24 cellular contexts compared by ENCODE assay signal in the genomic region with DNA sequence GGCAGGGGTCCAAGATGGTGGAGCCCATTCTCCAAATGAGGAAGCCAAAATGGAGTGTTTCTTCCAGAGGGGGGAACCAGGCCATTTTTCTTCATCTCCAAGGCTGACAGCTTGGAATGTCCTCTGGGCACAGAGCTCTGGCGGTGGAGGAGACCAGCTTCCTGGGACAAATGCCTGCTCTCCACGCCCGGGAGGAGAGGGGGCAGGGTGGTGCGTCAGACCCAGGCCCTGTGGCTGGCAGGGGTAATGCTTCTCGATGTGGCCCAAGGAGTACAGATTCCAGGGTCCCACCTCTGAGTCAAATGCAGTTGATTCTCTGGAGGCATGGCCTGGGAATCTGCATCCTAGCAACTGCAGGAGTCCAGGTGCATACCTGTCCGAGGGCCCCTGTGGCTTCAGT. TPM values are rescaled to one million over a fixed set of nuclear protein-coding genes. Genes with fewer than 3 reads are reported as not detected.
"Had no signal": no experiment of that assay in that cellular context is flagged by ENCODE, and none has a peak within 500 bp of the region (broad histone marks: within the 10 kb centered on the region; RNA-seq: fewer than 3 reads in every experiment).

No MANE protein-coding gene starts in this region.

- H3K27me3 ChIP-seq: testis had no signal

- H3K4me3 ChIP-seq: adrenal gland, esophagus squamous epithelium, gastroesophageal sphincter, left ventricle myocardium inferior, spleen, testis, upper lobe of left lung had no signal

- H3K9me3 Mint-ChIP-seq: activated T-cell treated with anti-CD3 and anti-CD28 coated beads, Interleukin-2, amount 50 U/mL, for 4 hours had no signal

- H3K36me3 Mint-ChIP-seq: activated naive CD8-positive, alpha-beta T cell had no signal

- H3K4me1 ChIP-seq: adrenal gland, gastroesophageal sphincter, left ventricle myocardium inferior, parathyroid adenoma had no signal

- ATAC-seq: activated CD4-positive, alpha-beta T cell treated with anti-CD3 and anti-CD28 coated beads for 36 hours; activated T-cell treated with anti-CD3 and anti-CD28 coated beads, Interleukin-2, amount 50 U/mL, for 4 hours; gastroesophageal sphincter had no signal

- H3K27ac Mint-ChIP-seq: activated B cell treated with CpG ODN at 0.5 μM for 24 hours; activated CD4-positive, alpha-beta T cell treated with anti-CD3 and anti-CD28 coated beads for 36 hours; activated naive CD8-positive, alpha-beta T cell; activated T-helper 2 cell treated with anti-CD3 and anti-CD28 coated beads, Interferon-gamma antibody, Interleukin-2, Interleukin-4, amounts not matched to agents 10 μg/mL and 5 μg/mL and 100 μg/mL, durations not matched to agents 14 hours and 24 hours and 36 hours; endodermal cell; T-helper 1 cell treated with Interleukin-12 subunit alpha and Interleukin-12 subunit beta and Interleukin-4 antibody, amounts not matched to agents 30 μg/mL and 1 μg/mL, for 36 hours had no signal

- H3K4me1 Mint-ChIP-seq: activated B cell treated with CpG ODN at 0.5 μM for 24 hours; activated CD4-positive, alpha-beta T cell treated with anti-CD3 and anti-CD28 coated beads for 36 hours had no signal

- H3K27ac ChIP-seq: adrenal gland, esophagus squamous epithelium, gastroesophageal sphincter, left ventricle myocardium inferior, parathyroid adenoma, testis, upper lobe of left lung had no signal

- H3K9me3 ChIP-seq: adrenal gland, testis had no signal

- H3K4me3 Mint-ChIP-seq: activated B cell treated with CpG ODN at 0.5 μM for 24 hours; activated CD4-positive, alpha-beta T cell treated with anti-CD3 and anti-CD28 coated beads for 36 hours; activated naive CD8-positive, alpha-beta T cell; activated T-cell treated with anti-CD3 and anti-CD28 coated beads, Interleukin-2, amount 50 U/mL, for 4 hours; endodermal cell; nephron; T-helper 1 cell treated with Interleukin-12 subunit alpha and Interleukin-12 subunit beta and Interleukin-4 antibody, amounts not matched to agents 30 μg/mL and 1 μg/mL, for 36 hours had no signal

- DNase-seq: activated B cell treated with CpG ODN at 0.5 μM for 24 hours; activated CD4-positive, alpha-beta T cell treated with anti-CD3 and anti-CD28 coated beads for 36 hours; activated CD4-positive, alpha-beta T cell treated with anti-CD3 and anti-CD28 coated beads, Interleukin-2, amount 50 U/mL, for 48 hours; activated CD8-positive, alpha-beta memory T cell treated with anti-CD3 and anti-CD28 coated beads, Interleukin-2, amount 50 U/mL, for 48 hours; activated naive CD4-positive, alpha-beta T cell; activated T-cell treated with anti-CD3 and anti-CD28 coated beads, Interleukin-2, amount 50 U/mL, for 4 hours; adrenal gland; cortex of kidney; endodermal cell; esophagus squamous epithelium; left ventricle myocardium inferior; mammary epithelial cell; spleen; stimulated activated CD4-positive, alpha-beta T cell treated with anti-CD3 and anti-CD28 coated beads, Interleukin-4, amount 100 ng/mL, for 24 hours; T1000; testis had no signal

- H3K9ac ChIP-seq: parathyroid adenoma had no signal

- H3K36me3 ChIP-seq: adrenal gland, esophagus squamous epithelium, gastroesophageal sphincter, left ventricle myocardium inferior, spleen, upper lobe of left lung had no signal

- H2AFZ ChIP-seq: parathyroid adenoma had no signal

RNA-seq across cellular contexts. Expression of gene ADRA2C, which starts 44.6 kb away (rescaled TPM):
- total RNA-seq: activated B cell treated with CpG ODN at 0.5 μM for 24 hours; activated CD4-positive, alpha-beta T cell treated with anti-CD3 and anti-CD28 coated beads for 36 hours; activated CD8-positive, alpha-beta memory T cell treated with anti-CD3 and anti-CD28 coated beads for 36 hours; activated T-cell treated with anti-CD3 and anti-CD28 coated beads, Interleukin-2, amount 50 U/mL, for 4 hours; activated T-helper 2 cell treated with anti-CD3 and anti-CD28 coated beads, Interferon-gamma antibody, Interleukin-2, Interleukin-4, amounts not matched to agents 10 μg/mL and 5 μg/mL and 100 μg/mL, durations not matched to agents 14 hours and 24 hours and 36 hours had no signal
